Comparison of ENCODE assay signal across 19 cellular contexts in the genomic region with DNA sequence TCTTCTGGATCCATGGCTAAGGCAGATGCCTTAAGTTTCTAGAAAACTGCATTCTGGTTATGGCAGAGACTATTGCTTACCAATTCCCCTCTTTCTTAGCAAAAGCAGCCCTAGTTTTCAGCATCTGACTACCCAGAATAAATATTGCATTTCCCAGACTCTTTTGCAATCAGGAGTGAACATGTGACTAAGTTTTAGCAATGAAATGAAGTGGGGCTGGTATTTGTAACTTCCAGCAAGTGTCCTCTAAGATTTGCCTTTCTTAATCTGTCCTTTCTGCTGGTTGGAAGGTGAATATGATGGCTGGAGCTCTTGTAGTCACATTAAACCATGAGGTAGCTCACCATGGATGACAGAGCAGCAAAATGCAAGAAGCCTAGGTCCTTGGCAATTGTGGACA.
DNase-seq lines count a peak whose midpoint lies in the region; ATAC-seq and TF ChIP-seq lines count a peak whose summit lies in the region.
"Had no signal": no experiment of that assay in that cellular context is flagged by ENCODE, and none has a peak within 500 bp of the region (broad histone marks: within the 10 kb centered on the region; RNA-seq: fewer than 3 reads in every experiment).

No MANE protein-coding gene starts in this region.

- H3K4me1 ChIP-seq in SK-N-SH (ENCODE audit: control insufficient read depth in 1 of 2, insufficient read depth in 2 of 2, low read depth in 1 of 2, low read length in 1 of 2), result no peaks in the 10 kb centered on the region
- peaks cover 0 to 13% (median 7%) of the 10 kb centered on the region in 4 donors for H3K4me1 ChIP-seq in liver (ENCODE audit: control insufficient read depth in 4 of 4, insufficient read depth in 4 of 4, low read length in 3 of 4)
- H3K4me1 ChIP-seq: BLaER1 had no signal

- POLR2A ChIA-PET in SK-N-SH (lab: Yijun Ruan, JAX), result no interaction called here

- no peaks in the 10 kb centered on the region for H3F3A ChIP-seq in SK-N-SH (replicated peaks; ENCODE audit: insufficient read depth)

- no peak overlapping the region for H3K27ac ChIP-seq in SK-N-SH (ENCODE audit: low read depth in 2 of 2, low read length in 1 of 2)
- H3K27ac ChIP-seq in liver (ENCODE audit: low read depth in 1 of 2, low read length in 2 of 2), result peak overlapping the region; percentile 36 to 47
- H3K27ac ChIP-seq: BLaER1, KMS-11 had no signal

- no peak for DNase-seq in SK-N-SH
- DNase-seq in fibroblast of gingiva (ENCODE audit: low read depth), result peak; percentile 29
- DNase-seq in foreskin melanocyte, result no peak
- DNase-seq in ureter (ENCODE audit: low spot score), result no peak
- no peak for DNase-seq in activated CD4-positive, alpha-beta T cell treated with anti-CD3 and anti-CD28 coated beads for 48 hours
- DNase-seq: 8988T; CD8-positive, alpha-beta T cell; DMS79 treated with DMSO at 0.1 percent for 48 hours; GOT3; NCI-H1105; NCI-H1694 treated with DMSO at 0.1 percent for 48 hours; NCI-H2107; NCI-H2227 treated with DMSO at 0.1 percent for 48 hours; NCI-H524 had no signal

- H3K4me3 ChIP-seq in SK-N-SH (ENCODE audit: low read depth in 2 of 2, low read length in 1 of 2) (no peak overlapping the region), liver (ENCODE audit: low read depth in 1 of 3, low read length in 3 of 3) (no peak overlapping the region)
- H3K4me3 ChIP-seq: BLaER1 had no signal

- no peaks in the 10 kb centered on the region for H3K9me3 ChIP-seq in SK-N-SH
- H3K9me3 ChIP-seq in liver (ENCODE audit: control insufficient read depth in 4 of 4, low read length in 3 of 4), result peaks cover 0 to 3% (median 0%) of the 10 kb centered on the region in 4 donors

- H3K36me3 ChIP-seq in SK-N-SH (replicated peaks in 1 of 2; ENCODE audit: control insufficient read depth in 1 of 2, insufficient read depth in 2 of 2, low read length in 1 of 2), result no peaks in the 10 kb centered on the region
- no peaks in the 10 kb centered on the region for H3K36me3 ChIP-seq in liver (ENCODE audit: control insufficient read depth in 4 of 4, insufficient read depth in 3 of 4, low read depth in 1 of 4, low read length in 3 of 4)
- H3K36me3 ChIP-seq: BLaER1 had no signal

- H3K27me3 ChIP-seq in SK-N-SH (ENCODE audit: insufficient read depth) (peaks cover 13% of the 10 kb centered on the region; the same call in 1 of the 2 replicates), liver (ENCODE audit: control insufficient read depth in 4 of 4, insufficient read depth in 4 of 4, low read length in 3 of 4) (no peaks in the 10 kb centered on the region)
- H3K27me3 ChIP-seq: BLaER1 had no signal

- H3K4me2 ChIP-seq in SK-N-SH, result no peak overlapping the region
- H3K4me2 ChIP-seq: BLaER1, KMS-11 had no signal

- no peak for TF ChIP-seq EP300 in SK-N-SH (IDR thresholded peaks at IDR 0.05; ENCODE audit: borderline replicate concordance in 1 of 2, low read depth in 1 of 2, low read length in 1 of 2)

- no peaks in the 10 kb centered on the region for H3K9me2 ChIP-seq in SK-N-SH

- no peaks in the 10 kb centered on the region for H4K20me1 ChIP-seq in SK-N-SH (ENCODE audit: insufficient read depth)
- H4K20me1 ChIP-seq: BLaER1 had no signal

- CTCF ChIA-PET in SK-N-SH (lab: Yijun Ruan, JAX), result no interaction called here

- TF ChIP-seq RAD21 in SK-N-SH (IDR thresholded peaks at IDR 0.05; ENCODE audit: low read length), result no peak
- peak; percentile 28 to 49 for TF ChIP-seq RAD21 in liver (IDR thresholded peaks at IDR 0.05)

- H3K9ac ChIP-seq in SK-N-SH (no peak overlapping the region), liver (ENCODE audit: low read depth in 1 of 2, low read length in 2 of 2) (no peak overlapping the region)
- H3K9ac ChIP-seq: BLaER1, KMS-11 had no signal

- ATAC-seq in SK-N-SH treated with all-trans-retinoic acid at 6 μM for 48 hours (no peak), HG02763 (IDR thresholded peaks at IDR 0.05; ENCODE audit: unreplicated experiment) (no peak)
- ATAC-seq: CD8-positive, alpha-beta T cell had no signal

- H3K79me2 ChIP-seq in SK-N-SH (ENCODE audit: insufficient read depth), result no peaks in the 10 kb centered on the region

- TF ChIP-seq CTCF in SK-N-SH (IDR thresholded peaks at IDR 0.05), result no peak
- TF ChIP-seq CTCF in liver (IDR thresholded peaks at IDR 0.05; ENCODE audit: low read depth, low read length, missing input control), result no peak

- no peak overlapping the region for H2AFZ ChIP-seq in SK-N-SH (ENCODE audit: low read depth)

TF ChIP-seq in SK-N-SH treated with all-trans-retinoic acid at 6 μM for 48 hours, 23 proteins besides CTCF, POLR2A, EP300 and RAD21:
- TF ChIP-seq ZNF8 (CRISPR knock-in tag; IDR thresholded peaks at IDR 0.05) (no peak), ZNF70 (CRISPR knock-in tag; IDR thresholded peaks at IDR 0.05) (peak; percentile 51; the same call in 1 of the 2 replicates)

TF ChIP-seq in SK-N-SH, 30 proteins besides CTCF, POLR2A, EP300 and RAD21 (continues in another document):
- TF ChIP-seq, protein P1, sequence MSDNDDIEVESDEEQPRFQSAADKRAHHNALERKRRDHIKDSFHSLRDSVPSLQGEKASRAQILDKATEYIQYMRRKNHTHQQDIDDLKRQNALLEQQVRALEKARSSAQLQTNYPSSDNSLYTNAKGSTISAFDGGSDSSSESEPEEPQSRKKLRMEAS (IDR thresholded peaks at IDR 0.05; ENCODE audit: low read depth), result no peak
- TF ChIP-seq RXRA (IDR thresholded peaks at IDR 0.05; ENCODE audit: borderline replicate concordance, low read depth) (no peak), FOXM1 (IDR thresholded peaks at IDR 0.05; ENCODE audit: low read depth) (no peak), SMC3 (IDR thresholded peaks at IDR 0.05; ENCODE audit: low read depth, low read length) (no peak), EZH2phosphoT487 (IDR thresholded peaks at IDR 0.05; ENCODE audit: borderline replicate concordance, low read depth) (no peak), FOSL2 (IDR thresholded peaks at IDR 0.05; ENCODE audit: borderline replicate concordance, low read depth) (no peak), ELF1 (IDR thresholded peaks at IDR 0.05) (no peak)
- TF ChIP-seq, protein P2, sequence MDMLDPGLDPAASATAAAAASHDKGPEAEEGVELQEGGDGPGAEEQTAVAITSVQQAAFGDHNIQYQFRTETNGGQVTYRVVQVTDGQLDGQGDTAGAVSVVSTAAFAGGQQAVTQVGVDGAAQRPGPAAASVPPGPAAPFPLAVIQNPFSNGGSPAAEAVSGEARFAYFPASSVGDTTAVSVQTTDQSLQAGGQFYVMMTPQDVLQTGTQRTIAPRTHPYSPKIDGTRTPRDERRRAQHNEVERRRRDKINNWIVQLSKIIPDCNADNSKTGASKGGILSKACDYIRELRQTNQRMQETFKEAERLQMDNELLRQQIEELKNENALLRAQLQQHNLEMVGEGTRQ (IDR thresholded peaks at IDR 0.05; ENCODE audit: borderline replicate concordance, low read depth, low read length), result no peak

TF ChIP-seq in liver, 16 proteins besides CTCF, POLR2A, EP300 and RAD21 (continues in another document):
- TF ChIP-seq, protein P3, sequence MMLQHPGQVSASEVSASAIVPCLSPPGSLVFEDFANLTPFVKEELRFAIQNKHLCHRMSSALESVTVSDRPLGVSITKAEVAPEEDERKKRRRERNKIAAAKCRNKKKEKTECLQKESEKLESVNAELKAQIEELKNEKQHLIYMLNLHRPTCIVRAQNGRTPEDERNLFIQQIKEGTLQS (IDR thresholded peaks at IDR 0.05), result peak; percentile 28
- TF ChIP-seq TAF1 (conservative IDR thresholded peaks at IDR 0.05), result no peak
- peak; percentile 37 to 59 for TF ChIP-seq HNF4A (conservative IDR thresholded peaks at IDR 0.05)
- peak; percentile 61 for TF ChIP-seq YY1 (IDR thresholded peaks at IDR 0.05)
- TF ChIP-seq, protein P4, sequence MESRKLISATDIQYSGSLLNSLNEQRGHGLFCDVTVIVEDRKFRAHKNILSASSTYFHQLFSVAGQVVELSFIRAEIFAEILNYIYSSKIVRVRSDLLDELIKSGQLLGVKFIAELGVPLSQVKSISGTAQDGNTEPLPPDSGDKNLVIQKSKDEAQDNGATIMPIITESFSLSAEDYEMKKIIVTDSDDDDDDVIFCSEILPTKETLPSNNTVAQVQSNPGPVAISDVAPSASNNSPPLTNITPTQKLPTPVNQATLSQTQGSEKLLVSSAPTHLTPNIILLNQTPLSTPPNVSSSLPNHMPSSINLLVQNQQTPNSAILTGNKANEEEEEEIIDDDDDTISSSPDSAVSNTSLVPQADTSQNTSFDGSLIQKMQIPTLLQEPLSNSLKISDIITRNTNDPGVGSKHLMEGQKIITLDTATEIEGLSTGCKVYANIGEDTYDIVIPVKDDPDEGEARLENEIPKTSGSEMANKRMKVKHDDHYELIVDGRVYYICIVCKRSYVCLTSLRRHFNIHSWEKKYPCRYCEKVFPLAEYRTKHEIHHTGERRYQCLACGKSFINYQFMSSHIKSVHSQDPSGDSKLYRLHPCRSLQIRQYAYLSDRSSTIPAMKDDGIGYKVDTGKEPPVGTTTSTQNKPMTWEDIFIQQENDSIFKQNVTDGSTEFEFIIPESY (IDR thresholded peaks at IDR 0.05), result peak; percentile 23
- peak; percentile 32 for TF ChIP-seq SP1 (IDR thresholded peaks at IDR 0.05)
- peak in 1 of 2 donors; percentile 48 for TF ChIP-seq JUND (IDR thresholded peaks at IDR 0.05)
- TF ChIP-seq, protein P5, sequence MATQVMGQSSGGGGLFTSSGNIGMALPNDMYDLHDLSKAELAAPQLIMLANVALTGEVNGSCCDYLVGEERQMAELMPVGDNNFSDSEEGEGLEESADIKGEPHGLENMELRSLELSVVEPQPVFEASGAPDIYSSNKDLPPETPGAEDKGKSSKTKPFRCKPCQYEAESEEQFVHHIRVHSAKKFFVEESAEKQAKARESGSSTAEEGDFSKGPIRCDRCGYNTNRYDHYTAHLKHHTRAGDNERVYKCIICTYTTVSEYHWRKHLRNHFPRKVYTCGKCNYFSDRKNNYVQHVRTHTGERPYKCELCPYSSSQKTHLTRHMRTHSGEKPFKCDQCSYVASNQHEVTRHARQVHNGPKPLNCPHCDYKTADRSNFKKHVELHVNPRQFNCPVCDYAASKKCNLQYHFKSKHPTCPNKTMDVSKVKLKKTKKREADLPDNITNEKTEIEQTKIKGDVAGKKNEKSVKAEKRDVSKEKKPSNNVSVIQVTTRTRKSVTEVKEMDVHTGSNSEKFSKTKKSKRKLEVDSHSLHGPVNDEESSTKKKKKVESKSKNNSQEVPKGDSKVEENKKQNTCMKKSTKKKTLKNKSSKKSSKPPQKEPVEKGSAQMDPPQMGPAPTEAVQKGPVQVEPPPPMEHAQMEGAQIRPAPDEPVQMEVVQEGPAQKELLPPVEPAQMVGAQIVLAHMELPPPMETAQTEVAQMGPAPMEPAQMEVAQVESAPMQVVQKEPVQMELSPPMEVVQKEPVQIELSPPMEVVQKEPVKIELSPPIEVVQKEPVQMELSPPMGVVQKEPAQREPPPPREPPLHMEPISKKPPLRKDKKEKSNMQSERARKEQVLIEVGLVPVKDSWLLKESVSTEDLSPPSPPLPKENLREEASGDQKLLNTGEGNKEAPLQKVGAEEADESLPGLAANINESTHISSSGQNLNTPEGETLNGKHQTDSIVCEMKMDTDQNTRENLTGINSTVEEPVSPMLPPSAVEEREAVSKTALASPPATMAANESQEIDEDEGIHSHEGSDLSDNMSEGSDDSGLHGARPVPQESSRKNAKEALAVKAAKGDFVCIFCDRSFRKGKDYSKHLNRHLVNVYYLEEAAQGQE (IDR thresholded peaks at IDR 0.05), result no peak
- TF ChIP-seq RXRA (IDR thresholded peaks at IDR 0.05), result peak; percentile 43 to 67
- TF ChIP-seq GABPA (IDR thresholded peaks at IDR 0.05 in 1 of 2, conservative IDR thresholded peaks at IDR 0.05 in 1 of 2), result no peak

Comparison
In these comparisons a context has a peak if more than half of its experiments do, and no peak if none do; other contexts are left out.
1. H3K27ac ChIP-seq: peak in liver (2 of 2); none in SK-N-SH (0 of 2).